In genomic region chr15:50247819-50248650, GRCh38 we compare ENCODE assay signal across 10 cellular contexts. TPM values are rescaled to one million over a fixed set of nuclear protein-coding genes. Genes with fewer than 3 reads are reported as not detected.
DNase-seq lines count a peak whose midpoint lies in the region; ATAC-seq and TF ChIP-seq lines count a peak whose summit lies in the region.
"Had no signal": no experiment of that assay in that cellular context is flagged by ENCODE, and none has a peak within 500 bp of the region (broad histone marks: within the 10 kb centered on the region; RNA-seq: fewer than 3 reads in every experiment).

No MANE protein-coding gene starts in this region.

- peaks cover 28% of the 10 kb centered on the region for H3K36me3 Mint-ChIP-seq in activated T-helper 2 cell treated with anti-CD3 and anti-CD28 coated beads, Interferon-gamma antibody, Interleukin-2, Interleukin-4, amounts not matched to agents 10 μg/mL and 5 μg/mL and 100 μg/mL, durations not matched to agents 14 hours and 24 hours and 36 hours (ENCODE audit: low read depth)
- no peaks in the 10 kb centered on the region for H3K36me3 Mint-ChIP-seq in naive thymus-derived CD8-positive, alpha-beta T cell

- no peak overlapping the region for H2AFZ ChIP-seq in smooth muscle cell (ENCODE audit: low read depth)
- H2AFZ ChIP-seq: PC-9 had no signal

- intact Hi-C loops in activated T-helper 2 cell treated with anti-CD3 and anti-CD28 coated beads, Interferon-gamma antibody, Interleukin-2, Interleukin-4, amounts not matched to agents 10 μg/mL and 5 μg/mL and 100 μg/mL, durations not matched to agents 14 hours and 24 hours and 36 hours (cut with micrococcal nuclease), result loop anchor here (2.0 to 5.0 kb wide), 5 partner anchors 64 to 141 kb away; partner anchors contain the start of gene SLC27A2

- no peaks in the 10 kb centered on the region for H3K9me3 ChIP-seq in smooth muscle cell (replicated peaks; ENCODE audit: low read depth)

- POLR2A ChIA-PET in naive thymus-derived CD8-positive, alpha-beta T cell (lab: Charles Lee), result interaction anchor here (2.0 kb wide), 1 partner anchor 107 kb away, joined by 10 read pairs; the partner anchor contains the start of gene GABPB1

- no peak for TF ChIP-seq CTCF in smooth muscle cell (IDR thresholded peaks at IDR 0.05; ENCODE audit: borderline replicate concordance, insufficient read depth, poor library complexity, severe bottlenecking)

- H3F3A ChIP-seq in smooth muscle cell (ENCODE audit: low read depth), result no peaks in the 10 kb centered on the region

- H3K4me2 ChIP-seq in smooth muscle cell, result no peak overlapping the region
- H3K4me2 ChIP-seq: PC-9 had no signal

- peak overlapping the region; percentile 99 for H3K27ac Mint-ChIP-seq in activated T-helper 2 cell treated with anti-CD3 and anti-CD28 coated beads, Interferon-gamma antibody, Interleukin-2, Interleukin-4, amounts not matched to agents 10 μg/mL and 5 μg/mL and 100 μg/mL, durations not matched to agents 14 hours and 24 hours and 36 hours
- peak overlapping the region; percentile 89 to 98 (median 93) for H3K27ac Mint-ChIP-seq in naive thymus-derived CD8-positive, alpha-beta T cell

- no peaks in the 10 kb centered on the region for H3K4me1 ChIP-seq in smooth muscle cell (ENCODE audit: low read depth)

- WGBS in smooth muscle cell (ENCODE audit: low lambda C conversion rate), result 87% methylated on average over 14 of the region's 14 CpGs

- H3K27me3 Mint-ChIP-seq in activated T-helper 2 cell treated with anti-CD3 and anti-CD28 coated beads, Interferon-gamma antibody, Interleukin-2, Interleukin-4, amounts not matched to agents 10 μg/mL and 5 μg/mL and 100 μg/mL, durations not matched to agents 14 hours and 24 hours and 36 hours (ENCODE audit: low read depth), result no peaks in the 10 kb centered on the region
- peaks cover 0 to under 1% (median 0%) of the 10 kb centered on the region in 5 donors for H3K27me3 Mint-ChIP-seq in naive thymus-derived CD8-positive, alpha-beta T cell

- H4K20me1 ChIP-seq in smooth muscle cell (ENCODE audit: low read depth), result no peaks in the 10 kb centered on the region

- ATAC-seq in GM18498 (IDR thresholded peaks at IDR 0.05; ENCODE audit: unreplicated experiment), result peak; percentile 96
- peak; percentile 97 for ATAC-seq in GM21737 (IDR thresholded peaks at IDR 0.05; ENCODE audit: unreplicated experiment)
- ATAC-seq in naive thymus-derived CD8-positive, alpha-beta T cell, result peak; percentile 97 to 99

- H3K9ac ChIP-seq in smooth muscle cell (ENCODE audit: low read depth), result no peak overlapping the region

- peaks cover 22% of the 10 kb centered on the region for H3K27me3 ChIP-seq in smooth muscle cell (ENCODE audit: low read depth)

- H3K4me1 Mint-ChIP-seq in activated T-helper 2 cell treated with anti-CD3 and anti-CD28 coated beads, Interferon-gamma antibody, Interleukin-2, Interleukin-4, amounts not matched to agents 10 μg/mL and 5 μg/mL and 100 μg/mL, durations not matched to agents 14 hours and 24 hours and 36 hours (ENCODE audit: low read depth), result peaks cover 68% of the 10 kb centered on the region
- H3K4me1 Mint-ChIP-seq in naive thymus-derived CD8-positive, alpha-beta T cell, result peaks cover 6 to 25% (median 19%) of the 10 kb centered on the region in 4 donors

- H3K79me2 ChIP-seq in smooth muscle cell (ENCODE audit: low read depth), result no peaks in the 10 kb centered on the region

- H3K4me3 Mint-ChIP-seq in activated T-helper 2 cell treated with anti-CD3 and anti-CD28 coated beads, Interferon-gamma antibody, Interleukin-2, Interleukin-4, amounts not matched to agents 10 μg/mL and 5 μg/mL and 100 μg/mL, durations not matched to agents 14 hours and 24 hours and 36 hours (ENCODE audit: low read depth), result peak overlapping the region; percentile 82
- peak overlapping the region; percentile 63 to 86 (median 78) for H3K4me3 Mint-ChIP-seq in naive thymus-derived CD8-positive, alpha-beta T cell

- DNase-seq in M059J (ENCODE audit: low read depth), result peak; percentile 86
- DNase-seq in activated T-helper 2 cell treated with anti-CD3 and anti-CD28 coated beads, Interferon-gamma antibody, Interleukin-2, Interleukin-4, amounts not matched to agents 10 μg/mL and 5 μg/mL and 100 μg/mL, durations not matched to agents 14 hours and 24 hours and 36 hours (ENCODE audit: low spot score), result peak; percentile 62
- peak in 9 of 10 donors; percentile 1 to 69 (median 27) for DNase-seq in naive thymus-derived CD8-positive, alpha-beta T cell
- no peak for DNase-seq in smooth muscle cell (lab: John Stamatoyannopoulos, UW; ENCODE audit: unreplicated experiment)
- no peak for DNase-seq in NCI-H345 (lab: John Stamatoyannopoulos, UW)
- no peak for DNase-seq in SW 1271 (lab: John Stamatoyannopoulos, UW)

- H3K27ac ChIP-seq in smooth muscle cell (ENCODE audit: low read depth), result no peak overlapping the region
- H3K27ac ChIP-seq: PC-9 had no signal

- no peaks in the 10 kb centered on the region for H3K9me3 Mint-ChIP-seq in activated T-helper 2 cell treated with anti-CD3 and anti-CD28 coated beads, Interferon-gamma antibody, Interleukin-2, Interleukin-4, amounts not matched to agents 10 μg/mL and 5 μg/mL and 100 μg/mL, durations not matched to agents 14 hours and 24 hours and 36 hours
- no peaks in the 10 kb centered on the region for H3K9me3 Mint-ChIP-seq in naive thymus-derived CD8-positive, alpha-beta T cell

- no peak overlapping the region for H3K4me3 ChIP-seq in smooth muscle cell
- H3K4me3 ChIP-seq: PC-9 had no signal

- H3K36me3 ChIP-seq in smooth muscle cell (ENCODE audit: low read depth), result no peaks in the 10 kb centered on the region

RNA-seq across cellular contexts. Expression of gene HDC, which starts 17.5 kb away (rescaled TPM):
- total RNA-seq in M059J (2014; rRNA removed; shearing (Covaris generic)), result 0.05 and 0.10 TPM in 2 replicates
- total RNA-seq in activated T-helper 2 cell treated with anti-CD3 and anti-CD28 coated beads, Interferon-gamma antibody, Interleukin-2, Interleukin-4, amounts not matched to agents 10 μg/mL and 5 μg/mL and 100 μg/mL, durations not matched to agents 14 hours and 24 hours and 36 hours, result 8.7 and 9.3 TPM in 2 replicates
- total RNA-seq in naive thymus-derived CD8-positive, alpha-beta T cell, result not detected
- not detected for polyA plus RNA-seq in naive thymus-derived CD8-positive, alpha-beta T cell
- 0.22 TPM in 1 of 2 replicates, not detected in the other for total RNA-seq in smooth muscle cell
- polyA plus RNA-seq in smooth muscle cell, result not detected in 2 replicates
- total RNA-seq: glomerular endothelial cell, PC-9 had no signal

Comparison
In these comparisons a context has a peak if more than half of its experiments do, and no peak if none do; other contexts are left out.
1. DNase-seq: peak in M059J (single experiment), activated T-helper 2 cell treated with anti-CD3 and anti-CD28 coated beads, Interferon-gamma antibody, Interleukin-2, Interleukin-4, amounts not matched to agents 10 μg/mL and 5 μg/mL and 100 μg/mL, durations not matched to agents 14 hours and 24 hours and 36 hours (single experiment) and naive thymus-derived CD8-positive, alpha-beta T cell (9 of 10); none in smooth muscle cell (single experiment), NCI-H345 (single experiment) and SW 1271 (0 of 2).
2. Peak in every context shown above with its lines, with median percentiles within 50 percentile points of each other: ATAC-seq.